16 cellular contexts compared by ENCODE assay signal in genomic region chr11:85737738-85738137, GRCh38. TPM values are rescaled to one million over a fixed set of nuclear protein-coding genes. Genes with fewer than 3 reads are reported as not detected.
DNase-seq lines count a peak whose midpoint lies in the region; ATAC-seq, FAIRE-seq and TF ChIP-seq lines count a peak whose summit lies in the region.
"Had no signal": no experiment of that assay in that cellular context is flagged by ENCODE, and none has a peak within 500 bp of the region (broad histone marks: within the 10 kb centered on the region; RNA-seq: fewer than 3 reads in every experiment).

No MANE protein-coding gene starts in this region.

- H3K9me3 Mint-ChIP-seq in activated T-cell treated with anti-CD3 and anti-CD28 coated beads, Interleukin-2, amount 50 U/mL, for 24 hours, result no peaks in the 10 kb centered on the region
- no peaks in the 10 kb centered on the region for H3K9me3 Mint-ChIP-seq in GM23338
- H3K9me3 Mint-ChIP-seq: endodermal cell; memory B cell; stimulated activated naive B cell treated with anti-CD40 and anti-IgM and Interleukin-4, amounts not matched to agents 10 μg/mL and 1 μg/mL and 100 μg/mL, for 72 hours had no signal

- CTCF ChIA-PET in PC-3 (lab: Charles Lee), result no interaction called here

- no TSS peak for BruUV-seq in PC-3 (replicated peaks; lab: Mats Ljungman, UMichigan)

- H3K9me3 ChIP-seq in PC-3 (ENCODE audit: low read length) (no peaks in the 10 kb centered on the region), colonic mucosa (no peaks in the 10 kb centered on the region)
- H3K9me3 ChIP-seq: gastrocnemius medialis had no signal

- TF ChIP-seq POLR2A in H54 (IDR thresholded peaks at IDR 0.05; ENCODE audit: low read depth, low read length), result no peak

- no peak overlapping the region for H3K4me3 Mint-ChIP-seq in activated T-cell treated with anti-CD3 and anti-CD28 coated beads, Interleukin-2, amount 50 U/mL, for 24 hours
- H3K4me3 Mint-ChIP-seq in GM23338, result no peak overlapping the region
- H3K4me3 Mint-ChIP-seq: endodermal cell; memory B cell; stimulated activated naive B cell treated with anti-CD40 and anti-IgM and Interleukin-4, amounts not matched to agents 10 μg/mL and 1 μg/mL and 100 μg/mL, for 72 hours had no signal

- H3K27me3 ChIP-seq in PC-3 (ENCODE audit: low read length), result no peaks in the 10 kb centered on the region
- no peaks in the 10 kb centered on the region for H3K27me3 ChIP-seq in colonic mucosa
- no peaks in the 10 kb centered on the region for H3K27me3 ChIP-seq in GM23338 (ENCODE audit: insufficient read depth)
- H3K27me3 ChIP-seq: gastrocnemius medialis had no signal

- intact Hi-C loops in PC-3 (cut with micrococcal nuclease) (no loop called here), colonic mucosa (cut with DNase I) (no loop called here)

- H3K4me1 ChIP-seq in PC-3 (ENCODE audit: insufficient read depth, low read length) (peaks cover 44% of the 10 kb centered on the region), colonic mucosa (peaks cover 4% of the 10 kb centered on the region), GM23338 (ENCODE audit: insufficient read depth) (no peaks in the 10 kb centered on the region)

- peak overlapping the region; percentile 55 for H3K27ac Mint-ChIP-seq in activated T-cell treated with anti-CD3 and anti-CD28 coated beads, Interleukin-2, amount 50 U/mL, for 24 hours
- no peak overlapping the region for H3K27ac Mint-ChIP-seq in GM23338
- H3K27ac Mint-ChIP-seq: endodermal cell; memory B cell; stimulated activated naive B cell treated with anti-CD40 and anti-IgM and Interleukin-4, amounts not matched to agents 10 μg/mL and 1 μg/mL and 100 μg/mL, for 72 hours had no signal

- H3K36me3 ChIP-seq in PC-3 (ENCODE audit: low read depth, low read length) (peaks cover 19% of the 10 kb centered on the region; the same call in 1 of the 2 replicates), colonic mucosa (peaks cover 5% of the 10 kb centered on the region), GM23338 (ENCODE audit: insufficient read depth) (no peaks in the 10 kb centered on the region)
- H3K36me3 ChIP-seq: gastrocnemius medialis had no signal

- H3K27ac ChIP-seq in PC-3 (ENCODE audit: low read length) (no peak overlapping the region), colonic mucosa (no peak overlapping the region), GM23338 (ENCODE audit: low read depth) (no peak overlapping the region)
- H3K27ac ChIP-seq: gastrocnemius medialis had no signal

- H3F3A ChIP-seq in PC-3 (ENCODE audit: low read length, unreplicated experiment), result no peaks in the 10 kb centered on the region
- no peaks in the 10 kb centered on the region for H3F3A ChIP-seq in GM23338 (replicated peaks; ENCODE audit: low read depth)

- H2AFZ ChIP-seq in PC-3 (ENCODE audit: low read length) (no peak overlapping the region), GM23338 (no peak overlapping the region)

- H4K20me1 ChIP-seq in PC-3 (ENCODE audit: low read length) (no peaks in the 10 kb centered on the region), GM23338 (replicated peaks; ENCODE audit: insufficient read depth) (no peaks in the 10 kb centered on the region)

- DNase-seq in activated T-cell treated with anti-CD3 and anti-CD28 coated beads, Interleukin-2, amount 50 U/mL, for 24 hours, result peak; percentile 42
- DNase-seq in activated T-cell treated with anti-CD3 and anti-CD28 coated beads for 4 hours, result no peak
- peak; percentile 33 for DNase-seq in PC-3
- DNase-seq in colonic mucosa, result peak; percentile 33
- peak; percentile 41 for DNase-seq in stimulated activated naive CD8-positive, alpha-beta T cell treated with anti-CD3 and anti-CD28 coated beads, Interleukin-15, Interleukin-2, amounts not matched to agents 100 U/mL and 50 U/mL, for 24 hours
- no peak for DNase-seq in stimulated activated CD4-positive, alpha-beta T cell treated with anti-CD3 and anti-CD28 coated beads, Interleukin-4, amount 100 ng/mL, for 4 hours
- DNase-seq in GM23338 (ENCODE audit: low spot score), result no peak
- DNase-seq in H54 (ENCODE audit: insufficient read length, low spot score), result no peak
- DNase-seq: endodermal cell; gastrocnemius medialis; H7; NCI-H1092; NCI-H226; stimulated activated naive B cell treated with anti-CD40 and anti-IgM and Interleukin-4, amounts not matched to agents 10 μg/mL and 1 μg/mL and 100 μg/mL, for 72 hours had no signal

- H3K27me3 Mint-ChIP-seq in activated T-cell treated with anti-CD3 and anti-CD28 coated beads, Interleukin-2, amount 50 U/mL, for 24 hours, result no peaks in the 10 kb centered on the region
- no peaks in the 10 kb centered on the region for H3K27me3 Mint-ChIP-seq in GM23338 (ENCODE audit: insufficient read depth, low read depth, poor library complexity)
- H3K27me3 Mint-ChIP-seq: stimulated activated naive B cell treated with anti-CD40 and anti-IgM and Interleukin-4, amounts not matched to agents 10 μg/mL and 1 μg/mL and 100 μg/mL, for 72 hours had no signal

- ATAC-seq in PC-3, result no peak
- ATAC-seq in stimulated activated naive CD8-positive, alpha-beta T cell treated with anti-CD3 and anti-CD28 coated beads, Interleukin-15, Interleukin-2, amounts not matched to agents 100 U/mL and 50 U/mL, for 24 hours, result peak; percentile 90
- no peak for ATAC-seq in GM23338
- ATAC-seq: gastrocnemius medialis; sciatic nerve; stimulated activated naive B cell treated with anti-CD40 and anti-IgM and Interleukin-4, amounts not matched to agents 10 μg/mL and 1 μg/mL and 100 μg/mL, for 72 hours had no signal

- FAIRE-seq in H54 (lab: Jason Lieb, UNC), result no peak

- H3K9me2 ChIP-seq in PC-3 (replicated peaks; ENCODE audit: low read length) (no peaks in the 10 kb centered on the region), GM23338 (ENCODE audit: insufficient read depth) (no peaks in the 10 kb centered on the region)

- peaks cover 50% of the 10 kb centered on the region for H3K4me1 Mint-ChIP-seq in activated T-cell treated with anti-CD3 and anti-CD28 coated beads, Interleukin-2, amount 50 U/mL, for 24 hours (ENCODE audit: low read depth)
- peaks cover 11% of the 10 kb centered on the region for H3K4me1 Mint-ChIP-seq in GM23338
- H3K4me1 Mint-ChIP-seq: memory B cell had no signal

- POLR2A ChIA-PET in PC-3 (lab: Charles Lee; ENCODE audit: unreplicated experiment), result no interaction called here

- no peak overlapping the region for H3K4me3 ChIP-seq in PC-3 (ENCODE audit: low read length)
- no peak overlapping the region for H3K4me3 ChIP-seq in colonic mucosa
- H3K4me3 ChIP-seq in GM23338, result no peak overlapping the region
- H3K4me3 ChIP-seq: gastrocnemius medialis had no signal

- H3K36me3 Mint-ChIP-seq in activated T-cell treated with anti-CD3 and anti-CD28 coated beads, Interleukin-2, amount 50 U/mL, for 24 hours (ENCODE audit: low read depth), result peaks cover 13% of the 10 kb centered on the region
- H3K36me3 Mint-ChIP-seq in GM23338 (ENCODE audit: low read depth), result no peaks in the 10 kb centered on the region
- H3K36me3 Mint-ChIP-seq: memory B cell; stimulated activated naive B cell treated with anti-CD40 and anti-IgM and Interleukin-4, amounts not matched to agents 10 μg/mL and 1 μg/mL and 100 μg/mL, for 72 hours had no signal

- no peak overlapping the region for H3K9ac ChIP-seq in PC-3 (ENCODE audit: low read length)
- no peak overlapping the region for H3K9ac ChIP-seq in colonic mucosa (ENCODE audit: low read depth in 2 of 2, low read length in 2 of 2)

- TF ChIP-seq CTCF in PC-3 (conservative IDR thresholded peaks at IDR 0.05; ENCODE audit: low read depth, low read length) (no peak), colonic mucosa (IDR thresholded peaks at IDR 0.05) (no peak), GM23338 (conservative IDR thresholded peaks at IDR 0.05; ENCODE audit: low read depth in 2 of 2) (no peak)

- H3K4me2 ChIP-seq in PC-3 (ENCODE audit: low read length) (no peak overlapping the region), GM23338 (no peak overlapping the region)

- H3K79me2 ChIP-seq in PC-3 (ENCODE audit: low read length) (no peaks in the 10 kb centered on the region), GM23338 (replicated peaks; ENCODE audit: insufficient read depth) (no peaks in the 10 kb centered on the region)

TF ChIP-seq in GM23338, 12 proteins besides CTCF, POLR2A, EP300 and RAD21 (continues in another document):
- TF ChIP-seq EZH2phosphoT487 (IDR thresholded peaks at IDR 0.05; ENCODE audit: unreplicated experiment) (no peak), EZH2 (IDR thresholded peaks at IDR 0.05; ENCODE audit: low read depth, unreplicated experiment) (no peak), NANOG (IDR thresholded peaks at IDR 0.05; ENCODE audit: borderline replicate concordance) (no peak), JUNB (IDR thresholded peaks at IDR 0.05; ENCODE audit: unreplicated experiment) (no peak)

RNA-seq across cellular contexts. Expression of gene CCDC89, which starts 51.7 kb away (rescaled TPM):
- 0.55 TPM in 1 of 2 replicates, not detected in the other for total RNA-seq in PC-3 (2014; rRNA removed)
- total RNA-seq in colonic mucosa, result 1 to 10 TPM; 1.4 to 1.7 TPM
- total RNA-seq in GM23338 (2014; rRNA removed; shearing (Covaris generic)), result 0.31 TPM in 1 of 2 replicates, not detected in the other
- not detected in 2 replicates for polyA plus RNA-seq in GM23338 (2016; fragmentation: Nextera tagmentation; extraction: Ambion mirVana)
- total RNA-seq: endodermal cell, H7 had no signal

Comparison
In these comparisons a context has a peak if more than half of its experiments do, and no peak if none do; other contexts are left out.
1. DNase-seq: peak in activated T-cell treated with anti-CD3 and anti-CD28 coated beads, Interleukin-2, amount 50 U/mL, for 24 hours (single experiment), PC-3 (single experiment), colonic mucosa (single experiment) and stimulated activated naive CD8-positive, alpha-beta T cell treated with anti-CD3 and anti-CD28 coated beads, Interleukin-15, Interleukin-2, amounts not matched to agents 100 U/mL and 50 U/mL, for 24 hours (single experiment); none in activated T-cell treated with anti-CD3 and anti-CD28 coated beads for 4 hours (single experiment), stimulated activated CD4-positive, alpha-beta T cell treated with anti-CD3 and anti-CD28 coated beads, Interleukin-4, amount 100 ng/mL, for 4 hours (0 of 2), GM23338 (single experiment) and H54 (single experiment).